In the genomic region with DNA sequence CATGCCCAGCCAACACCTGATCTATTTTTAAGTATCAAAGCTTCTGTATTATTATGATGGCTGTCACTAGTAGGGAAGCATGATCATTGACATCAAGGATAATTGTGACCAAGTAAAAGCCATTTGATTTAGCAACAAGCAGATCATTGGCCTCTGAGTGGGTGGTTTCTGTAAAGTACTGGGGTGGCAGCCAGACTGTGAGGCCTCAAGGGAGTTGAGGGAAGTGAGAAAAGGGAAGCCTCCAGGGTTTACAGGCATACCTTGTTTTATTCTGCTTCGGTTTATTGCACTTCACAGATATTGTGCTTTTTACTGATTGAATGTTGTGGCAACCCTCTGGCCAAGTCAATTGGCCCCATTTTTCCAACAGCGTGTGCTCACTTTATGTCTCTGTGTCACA, we compare ENCODE assay signal across 10 cellular contexts.
DNase-seq lines count a peak whose midpoint lies in the region; ATAC-seq lines count a peak whose summit lies in the region.
"Had no signal": no experiment of that assay in that cellular context is flagged by ENCODE, and none has a peak within 500 bp of the region (broad histone marks: within the 10 kb centered on the region; RNA-seq: fewer than 3 reads in every experiment).

No MANE protein-coding gene starts in this region.

- DNase-seq in Ammon's horn (ENCODE audit: low spot score) (peak; percentile 54), SIG-M5 treated with dmso at 0.1 percent for 504 hours (lab: John Stamatoyannopoulos, UW; ENCODE audit: unreplicated experiment) (peak; percentile 59), AG20443 (ENCODE audit: low spot score) (no peak), COLO668 (lab: John Stamatoyannopoulos, UW; ENCODE audit: unreplicated experiment) (no peak)
- DNase-seq in activated CD4-positive, CD25-positive, alpha-beta regulatory T cell treated with anti-CD3 and anti-CD28 coated beads, Interleukin-2, amount 50 U/mL, for 72 hours = no peak
- DNase-seq in activated effector memory CD4-positive, alpha-beta T cell treated with anti-CD3 and anti-CD28 coated beads, Interleukin-2, amount 50 U/mL, for 16 hours = no peak
- DNase-seq: amygdala, SJCRH30 had no signal

- ATAC-seq in GM19324 (IDR thresholded peaks at IDR 0.05; ENCODE audit: low FRiP score, unreplicated experiment) = peak; percentile 70
- ATAC-seq in HG03045 (IDR thresholded peaks at IDR 0.05; ENCODE audit: unreplicated experiment) = peak; percentile 54

Comparison
In these comparisons a context has a peak if more than half of its experiments do, and no peak if none do; other contexts are left out.
1. DNase-seq: peak in Ammon's horn (single experiment) and SIG-M5 treated with dmso at 0.1 percent for 504 hours (single experiment); none in AG20443 (single experiment), activated CD4-positive, CD25-positive, alpha-beta regulatory T cell treated with anti-CD3 and anti-CD28 coated beads, Interleukin-2, amount 50 U/mL, for 72 hours (single experiment), COLO668 (single experiment) and activated effector memory CD4-positive, alpha-beta T cell treated with anti-CD3 and anti-CD28 coated beads, Interleukin-2, amount 50 U/mL, for 16 hours (single experiment).